In the genomic region with DNA sequence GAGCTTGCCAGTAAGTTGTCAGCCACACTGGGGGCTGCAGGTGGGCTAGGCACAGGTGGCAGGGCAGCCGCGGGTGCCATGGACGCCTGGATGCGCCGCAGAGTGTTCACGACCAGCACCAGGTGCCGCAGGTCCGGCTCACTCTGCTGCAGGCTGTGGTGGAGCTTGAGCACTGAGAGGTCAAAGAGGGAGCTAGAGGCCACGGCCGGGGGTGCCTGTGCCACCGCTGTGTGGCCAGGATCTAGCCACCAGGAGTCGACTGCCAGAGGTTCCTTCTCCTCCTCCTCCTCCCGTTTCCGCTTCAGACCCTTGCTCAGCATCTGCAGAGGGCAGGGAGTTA, we compare ENCODE assay signal across 14 cellular contexts. TPM values are rescaled to one million over a fixed set of nuclear protein-coding genes. Genes with fewer than 3 reads are reported as not detected.
DNase-seq lines count a peak whose midpoint lies in the region; ATAC-seq and TF ChIP-seq lines count a peak whose summit lies in the region.
"Had no signal": no experiment of that assay in that cellular context is flagged by ENCODE, and none has a peak within 500 bp of the region (broad histone marks: within the 10 kb centered on the region; RNA-seq: fewer than 3 reads in every experiment).

No MANE protein-coding gene starts in this region.

- POLR2A ChIA-PET in CD4-positive, alpha-beta T cell (lab: Charles Lee): interaction anchor here (0.9 to 6.3 kb wide), 2 partner anchors 21 to 42 kb away, joined by 3 to 71 read pairs; a partner anchor contains a TSS
- POLR2A ChIA-PET in Panc1 (lab: Charles Lee): no interaction called here

- CTCF ChIA-PET in CD4-positive, alpha-beta T cell (lab: Charles Lee): no interaction called here
- CTCF ChIA-PET in Panc1 (lab: Charles Lee): interaction anchor here (0.5 to 1.9 kb wide), 2 partner anchors 41 to 118 kb away, joined by 3 to 5 read pairs; no protein-coding TSS in a partner anchor

- peaks cover 40% of the 10 kb centered on the region for H3K4me1 Mint-ChIP-seq in CD4-positive, alpha-beta T cell (ENCODE audit: low read depth)

- no peaks in the 10 kb centered on the region for H3K9me3 Mint-ChIP-seq in CD4-positive, alpha-beta T cell
- H3K9me3 Mint-ChIP-seq: CD8-positive, alpha-beta memory T cell; IgD-negative memory B cell had no signal

- intact Hi-C loops in CD4-positive, alpha-beta T cell (cut with DNase I, micrococcal nuclease): loop anchor here (1.0 to 10.0 kb wide), 4 partner anchors 74 to 588 kb away; a partner anchor contains a TSS
- intact Hi-C loops in Panc1 (cut with micrococcal nuclease; ENCODE audit: unreplicated experiment): no loop called here
- intact Hi-C loops in esophagus squamous epithelium (cut with DNase I): loop anchor here (10.0 kb wide), 1 partner anchor 182 kb away; a partner anchor contains a TSS

- no peaks in the 10 kb centered on the region for H3K27me3 ChIP-seq in CD4-positive, alpha-beta T cell (ENCODE audit: control insufficient read depth, insufficient read depth, low read length)
- H3K27me3 ChIP-seq in Panc1 (ENCODE audit: control insufficient read depth, insufficient read depth, low read length): no peaks in the 10 kb centered on the region
- no peaks in the 10 kb centered on the region for H3K27me3 ChIP-seq in esophagus squamous epithelium
- no peaks in the 10 kb centered on the region for H3K27me3 ChIP-seq in skeletal muscle satellite cell (ENCODE audit: control insufficient read depth, insufficient read depth, low read length)
- H3K27me3 ChIP-seq: dorsolateral prefrontal cortex had no signal

- H3K9ac ChIP-seq in skeletal muscle satellite cell (ENCODE audit: low read depth, low read length): peak overlapping the region; percentile 98

- no peak for ATAC-seq in CD4-positive, alpha-beta T cell (ENCODE audit: poor library complexity)
- ATAC-seq in Panc1: no peak
- ATAC-seq in GM21526 (IDR thresholded peaks at IDR 0.05; ENCODE audit: low FRiP score, unreplicated experiment): no peak
- ATAC-seq in HG02970 (IDR thresholded peaks at IDR 0.05; ENCODE audit: low FRiP score, unreplicated experiment): no peak

- peak overlapping the region in 1 of 2 experiments; percentile 14; a peak in 2 of 4 replicates for H3K4me3 ChIP-seq in Panc1 (ENCODE audit: low read depth in 2 of 2, low read length in 2 of 2)
- no peak overlapping the region for H3K4me3 ChIP-seq in esophagus squamous epithelium
- H3K4me3 ChIP-seq in skeletal muscle satellite cell (ENCODE audit: low read length): peak overlapping the region; percentile 91

- H3K36me3 ChIP-seq in Panc1 (ENCODE audit: control insufficient read depth, insufficient read depth, low read length) (peaks cover 4% of the 10 kb centered on the region; the same call in 1 of the 2 replicates), esophagus squamous epithelium (peaks cover 0 to 13% (median 7%) of the 10 kb centered on the region in 3 donors), skeletal muscle satellite cell (ENCODE audit: insufficient read depth, low read length) (peaks cover 15% of the 10 kb centered on the region)

- H3K27me3 Mint-ChIP-seq in CD4-positive, alpha-beta T cell: no peaks in the 10 kb centered on the region
- H3K27me3 Mint-ChIP-seq: IgD-negative memory B cell had no signal

- peak overlapping the region; percentile 83 for H3K27ac ChIP-seq in CD4-positive, alpha-beta T cell (ENCODE audit: low read depth, low read length)
- H3K27ac ChIP-seq in Panc1 (ENCODE audit: low read length) (peak overlapping the region; percentile 92), esophagus squamous epithelium (peak overlapping the region in 3 of 4 donors; percentile 64 to 100 (median 99))

- in situ Hi-C loops in Panc1 (cut with HindIII; ENCODE audit: low pct_unique_long_range_greater_than_20kb, low sequenced_read_pairs) (no loop called here), GM13976 (cut with MboI; ENCODE audit: low sequenced_read_pairs, unreplicated experiment) (no loop called here)

- peak overlapping the region; percentile 91 for H3K27ac Mint-ChIP-seq in CD4-positive, alpha-beta T cell

- H3K4me1 ChIP-seq in Panc1 (ENCODE audit: control insufficient read depth, insufficient read depth, low read length) (peaks cover 24% of the 10 kb centered on the region), esophagus squamous epithelium (peaks cover 20 to 61% (median 42%) of the 10 kb centered on the region in 3 donors), skeletal muscle satellite cell (ENCODE audit: control insufficient read depth, insufficient read depth, low read length) (peaks cover 27% of the 10 kb centered on the region)

- DNase-seq in CD4-positive, alpha-beta T cell: no peak
- DNase-seq in Panc1 (ENCODE audit: low read depth, low spot score) (no peak), esophagus squamous epithelium (lab: John Stamatoyannopoulos, UW) (no peak), GM13976 (ENCODE audit: low spot score) (no peak), NCI-H226 (no peak)
- DNase-seq: CD8-positive, alpha-beta memory T cell; dorsolateral prefrontal cortex; NCI-H1105; NK-92 treated with Interleukin-12 subunit alpha and Interleukin-12 subunit beta, amount 100 ng/mL, for 24 hours; stimulated activated CD4-positive, alpha-beta T cell treated with anti-CD3 and anti-CD28 coated beads, Interleukin-4, amount 100 ng/mL, for 1 hour had no signal

- H3K4me3 Mint-ChIP-seq in CD4-positive, alpha-beta T cell: peak overlapping the region; percentile 67

- TF ChIP-seq CTCF in CD4-positive, alpha-beta T cell (IDR thresholded peaks at IDR 0.05): no peak
- TF ChIP-seq CTCF in Panc1 (IDR thresholded peaks at IDR 0.05) (no peak), esophagus squamous epithelium (IDR thresholded peaks at IDR 0.05) (no peak), GM13976 (IDR thresholded peaks at IDR 0.05; ENCODE audit: borderline replicate concordance, control extremely low read depth, extremely low read depth, insufficient read depth, missing control alignments) (no peak)

- H3K9me3 ChIP-seq in CD4-positive, alpha-beta T cell (ENCODE audit: control insufficient read depth, low read length): no peaks in the 10 kb centered on the region
- H3K9me3 ChIP-seq in Panc1 (ENCODE audit: control insufficient read depth, insufficient read depth, low read depth, low read length): no peaks in the 10 kb centered on the region
- H3K9me3 ChIP-seq in esophagus squamous epithelium: no peaks in the 10 kb centered on the region
- no peaks in the 10 kb centered on the region for H3K9me3 ChIP-seq in skeletal muscle satellite cell (replicated peaks; ENCODE audit: low read length)

- H3K4me2 ChIP-seq in skeletal muscle satellite cell (ENCODE audit: low read length): peak overlapping the region; percentile 87

- WGBS in esophagus squamous epithelium, 2 donors: 71 to 76% methylated on average over 6 to 8 of the region's 14 CpGs

- H3K36me3 Mint-ChIP-seq in CD4-positive, alpha-beta T cell (ENCODE audit: low read depth): peaks cover 23% of the 10 kb centered on the region
- H3K36me3 Mint-ChIP-seq: IgD-negative memory B cell had no signal

- BruUV-seq in Panc1 (replicated peaks; lab: Mats Ljungman, UMichigan): no TSS peak

- no peak for TF ChIP-seq POLR2A in esophagus squamous epithelium (IDR thresholded peaks at IDR 0.05)

RNA-seq across cellular contexts. Expression of a gene that starts 2.6 kb away (rescaled TPM):
- total RNA-seq in CD4-positive, alpha-beta T cell: 10 to 100 TPM; 26.4 to 26.5 TPM
- total RNA-seq in Panc1 (2021; ENCODE audit: unreplicated experiment) (13.4 TPM), esophagus squamous epithelium (10 to 100 TPM; 10.2 to 24.9 (median 16.2) TPM)
- polyA plus RNA-seq in Panc1 (2012; ENCODE audit: insufficient read length): 13.7 TPM
- total RNA-seq in skeletal muscle satellite cell (2012; rRNA removed): 23.3 and 25.1 TPM in 2 replicates

RNA-seq across cellular contexts. Expression of a gene that starts 10.0 kb away (rescaled TPM):
- total RNA-seq in CD4-positive, alpha-beta T cell: 1 to 10 TPM; 1.5 TPM
- 3.4 TPM for total RNA-seq in Panc1 (2021; ENCODE audit: unreplicated experiment)
- polyA plus RNA-seq in Panc1 (2012; ENCODE audit: insufficient read length): 4.0 TPM
- 1 to 10 TPM in 3 of 4 donors, under 1 TPM in 1; 0.70 to 6.1 (median 2.4) TPM for total RNA-seq in esophagus squamous epithelium
- 0.87 and 1.0 TPM in 2 replicates for total RNA-seq in skeletal muscle satellite cell (2012; rRNA removed)

RNA-seq across cellular contexts. Expression of a gene that starts 20.9 kb away (rescaled TPM):
- total RNA-seq in CD4-positive, alpha-beta T cell: 10 to 100 TPM; 17.4 to 19.2 TPM
- total RNA-seq in Panc1 (2021; ENCODE audit: unreplicated experiment) (35.7 TPM), esophagus squamous epithelium (10 to 100 TPM in 3 of 4 donors, 1 to 10 TPM in 1; 8.9 to 17.4 (median 12.0) TPM)
- polyA plus RNA-seq in Panc1 (2012; ENCODE audit: insufficient read length): 39.6 TPM
- 19.0 and 23.8 TPM in 2 replicates for total RNA-seq in skeletal muscle satellite cell (2012; rRNA removed)

RNA-seq across cellular contexts. Expression of a gene that starts 33.2 kb away (rescaled TPM):
- under 1 TPM; 0.08 to 0.11 TPM for total RNA-seq in CD4-positive, alpha-beta T cell
- 0.13 TPM for total RNA-seq in Panc1 (2021; ENCODE audit: unreplicated experiment)
- polyA plus RNA-seq in Panc1 (2012; ENCODE audit: insufficient read length): 0.15 TPM
- total RNA-seq in esophagus squamous epithelium: under 1 TPM in 1 of 4 donors, not detected in 3; 0.19 TPM
- under 0.01 TPM in 1 of 2 replicates, not detected in the other for total RNA-seq in skeletal muscle satellite cell (2012; rRNA removed)
- total RNA-seq: CD8-positive, alpha-beta memory T cell had no signal
- polyA plus RNA-seq: CD8-positive, alpha-beta memory T cell had no signal

RNA-seq across cellular contexts. Expression of a gene that starts 42.3 kb away (rescaled TPM):
- 1 to 10 TPM; 4.3 to 5.2 TPM for total RNA-seq in CD4-positive, alpha-beta T cell
- 45.6 TPM for total RNA-seq in Panc1 (2021; ENCODE audit: unreplicated experiment)
- 105 TPM for polyA plus RNA-seq in Panc1 (2012; ENCODE audit: insufficient read length)
- 100 to 1,000 TPM; 177 to 283 (median 236) TPM for total RNA-seq in esophagus squamous epithelium
- 89.5 and 90.4 TPM in 2 replicates for total RNA-seq in skeletal muscle satellite cell (2012; rRNA removed)
